ENCODE assay signal across 11 cellular contexts in the genomic region with DNA sequence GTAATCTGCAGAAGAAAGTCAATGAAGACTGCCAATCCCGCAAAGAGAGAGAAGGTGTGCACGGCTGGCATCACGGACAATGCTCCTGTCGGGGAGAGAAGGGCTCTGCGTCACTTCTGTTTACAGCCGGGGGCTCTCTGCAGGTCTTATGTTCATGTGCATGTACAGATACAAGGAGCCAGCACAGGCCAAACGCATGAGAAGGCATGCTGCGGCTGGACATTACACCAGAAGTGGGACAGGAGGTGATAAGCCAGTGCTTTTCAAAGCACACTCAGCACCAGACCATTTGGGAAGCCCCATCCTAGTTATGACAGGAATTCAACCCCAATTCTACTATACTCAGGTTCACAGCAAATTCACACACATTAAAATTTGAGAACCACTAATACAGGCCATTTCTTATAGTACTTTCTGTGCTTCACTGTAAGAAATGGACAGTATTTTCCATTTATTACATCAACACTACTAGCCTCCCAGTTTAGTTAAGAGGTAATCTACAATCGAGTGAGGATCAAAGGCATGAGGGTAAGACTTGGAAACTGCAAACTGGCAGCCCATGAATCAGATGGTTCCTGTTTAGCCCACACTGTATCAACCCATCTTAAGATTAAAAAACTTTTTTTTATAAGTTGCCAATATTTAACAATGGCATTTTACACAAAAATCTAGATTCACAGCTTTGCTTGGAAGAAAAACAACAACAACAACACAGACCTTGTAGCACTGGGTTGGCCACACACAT. TPM values are rescaled to one million over a fixed set of nuclear protein-coding genes. Genes with fewer than 3 reads are reported as not detected.
DNase-seq lines count a peak whose midpoint lies in the region; ATAC-seq lines count a peak whose summit lies in the region.
"Had no signal": no experiment of that assay in that cellular context is flagged by ENCODE, and none has a peak within 500 bp of the region (broad histone marks: within the 10 kb centered on the region; RNA-seq: fewer than 3 reads in every experiment).

No MANE protein-coding gene starts in this region.

- peak overlapping the region; percentile 89 for H3K27ac Mint-ChIP-seq in activated T-cell treated with anti-CD3 and anti-CD28 coated beads, Interleukin-2, amount 50 U/mL, for 72 hours
- peak overlapping the region; percentile 88 for H3K27ac Mint-ChIP-seq in T-helper 17 cell
- H3K27ac Mint-ChIP-seq in stimulated activated memory B cell treated with anti-CD40 and anti-IgM and Interleukin-4, amounts not matched to agents 10 μg/mL and 1 μg/mL and 100 μg/mL, for 72 hours, result peak overlapping the region; percentile 40

- peaks cover 24% of the 10 kb centered on the region for H3K4me1 Mint-ChIP-seq in activated T-cell treated with anti-CD3 and anti-CD28 coated beads, Interleukin-2, amount 50 U/mL, for 72 hours (ENCODE audit: low read depth)
- H3K4me1 Mint-ChIP-seq in T-helper 17 cell, result peaks cover 28% of the 10 kb centered on the region
- peaks cover 29% of the 10 kb centered on the region for H3K4me1 Mint-ChIP-seq in stimulated activated memory B cell treated with anti-CD40 and anti-IgM and Interleukin-4, amounts not matched to agents 10 μg/mL and 1 μg/mL and 100 μg/mL, for 72 hours

- no peak for DNase-seq in activated T-cell treated with anti-CD3 and anti-CD28 coated beads, Interleukin-2, amount 50 U/mL, for 72 hours
- DNase-seq in activated T-cell treated with anti-CD3 and anti-CD28 coated beads for 4 hours (no peak), T-helper 17 cell (no peak), anterior cingulate cortex (lab: John Stamatoyannopoulos, UW) (no peak)
- DNase-seq: ACHN, DMS 273 treated with DMSO at 0.1 percent for 48 hours, nucleus accumbens had no signal

- ATAC-seq in activated T-cell treated with anti-CD3 and anti-CD28 coated beads, Interleukin-2, amount 50 U/mL, for 72 hours (replicated peaks in 1 of 2), result peak; percentile 11 to 33
- ATAC-seq in T-helper 17 cell (peak; percentile 10), GM18498 (IDR thresholded peaks at IDR 0.05; ENCODE audit: unreplicated experiment) (no peak), HG02884 (IDR thresholded peaks at IDR 0.05; ENCODE audit: unreplicated experiment) (no peak)
- no peak for ATAC-seq in stimulated activated memory B cell treated with anti-CD40 and anti-IgM and Interleukin-4, amounts not matched to agents 10 μg/mL and 1 μg/mL and 100 μg/mL, for 72 hours

- H3K4me3 Mint-ChIP-seq in activated T-cell treated with anti-CD3 and anti-CD28 coated beads, Interleukin-2, amount 50 U/mL, for 72 hours, result peak overlapping the region; percentile 51 to 58
- H3K4me3 Mint-ChIP-seq in T-helper 17 cell, result peak overlapping the region; percentile 74
- H3K4me3 Mint-ChIP-seq in stimulated activated memory B cell treated with anti-CD40 and anti-IgM and Interleukin-4, amounts not matched to agents 10 μg/mL and 1 μg/mL and 100 μg/mL, for 72 hours, result no peak overlapping the region

- H3K9me3 Mint-ChIP-seq in activated T-cell treated with anti-CD3 and anti-CD28 coated beads, Interleukin-2, amount 50 U/mL, for 72 hours, result no peaks in the 10 kb centered on the region
- H3K9me3 Mint-ChIP-seq in stimulated activated memory B cell treated with anti-CD40 and anti-IgM and Interleukin-4, amounts not matched to agents 10 μg/mL and 1 μg/mL and 100 μg/mL, for 72 hours, result no peaks in the 10 kb centered on the region

- H3K27me3 Mint-ChIP-seq in activated T-cell treated with anti-CD3 and anti-CD28 coated beads, Interleukin-2, amount 50 U/mL, for 72 hours (ENCODE audit: low read depth), result no peaks in the 10 kb centered on the region
- H3K27me3 Mint-ChIP-seq in T-helper 17 cell, result no peaks in the 10 kb centered on the region
- no peaks in the 10 kb centered on the region for H3K27me3 Mint-ChIP-seq in stimulated activated memory B cell treated with anti-CD40 and anti-IgM and Interleukin-4, amounts not matched to agents 10 μg/mL and 1 μg/mL and 100 μg/mL, for 72 hours

- no peaks in the 10 kb centered on the region for H3K9me3 ChIP-seq in T-helper 17 cell (ENCODE audit: control insufficient read depth, low read length, poor library complexity, severe bottlenecking)

- peak overlapping the region; percentile 33 for H3K27ac ChIP-seq in cingulate gyrus (ENCODE audit: low read depth, low read length)

- peaks cover 9 to 16% of the 10 kb centered on the region in 2 donors for H3K36me3 Mint-ChIP-seq in activated T-cell treated with anti-CD3 and anti-CD28 coated beads, Interleukin-2, amount 50 U/mL, for 72 hours (ENCODE audit: insufficient read depth in 2 of 2)
- H3K36me3 Mint-ChIP-seq in T-helper 17 cell (ENCODE audit: low read depth), result peaks cover 3% of the 10 kb centered on the region
- H3K36me3 Mint-ChIP-seq in stimulated activated memory B cell treated with anti-CD40 and anti-IgM and Interleukin-4, amounts not matched to agents 10 μg/mL and 1 μg/mL and 100 μg/mL, for 72 hours, result peaks cover 72% of the 10 kb centered on the region

RNA-seq across cellular contexts. Expression of gene RMC1, which starts 38.2 kb away (rescaled TPM):
- total RNA-seq in activated T-cell treated with anti-CD3 and anti-CD28 coated beads, Interleukin-2, amount 50 U/mL, for 72 hours, result 10 to 100 TPM; 46.8 to 52.3 TPM
- total RNA-seq in T-helper 17 cell, result 10 to 100 TPM; 64.0 to 72.2 TPM

RNA-seq across cellular contexts. Expression of gene NPC1, which starts 44.8 kb away (rescaled TPM):
- total RNA-seq in activated T-cell treated with anti-CD3 and anti-CD28 coated beads, Interleukin-2, amount 50 U/mL, for 72 hours, result 10 to 100 TPM; 29.3 to 32.4 TPM
- total RNA-seq in T-helper 17 cell, result 10 to 100 TPM; 43.5 to 45.8 TPM

Comparison
In these comparisons a context has a peak if more than half of its experiments do, and no peak if none do; other contexts are left out.
1. ATAC-seq: peak in activated T-cell treated with anti-CD3 and anti-CD28 coated beads, Interleukin-2, amount 50 U/mL, for 72 hours (2 of 2) and T-helper 17 cell (single experiment); none in stimulated activated memory B cell treated with anti-CD40 and anti-IgM and Interleukin-4, amounts not matched to agents 10 μg/mL and 1 μg/mL and 100 μg/mL, for 72 hours (single experiment), GM18498 (single experiment) and HG02884 (single experiment).
2. Peak in every context shown above with its lines, with median percentiles within 50 percentile points of each other: H3K27ac Mint-ChIP-seq.